Comparison of ENCODE assay signal across 26 cellular contexts in genomic region chr15:65418596-65418995, GRCh38. TPM values are rescaled to one million over a fixed set of nuclear protein-coding genes. Genes with fewer than 3 reads are reported as not detected.
DNase-seq lines count a peak whose midpoint lies in the region; ATAC-seq and TF ChIP-seq lines count a peak whose summit lies in the region.
"Had no signal": no experiment of that assay in that cellular context is flagged by ENCODE, and none has a peak within 500 bp of the region (broad histone marks: within the 10 kb centered on the region; RNA-seq: fewer than 3 reads in every experiment).

No MANE protein-coding gene starts in this region.

- no peaks in the 10 kb centered on the region for H3K9me3 ChIP-seq in skeletal muscle tissue (ENCODE audit: control insufficient read depth in 3 of 3, low read length in 3 of 3)
- H3K9me3 ChIP-seq: A549, BE2C, MG63 had no signal

- H3K4me1 Mint-ChIP-seq in GM23338 (peaks cover 79% of the 10 kb centered on the region), brain (peaks cover 90% of the 10 kb centered on the region), nephron progenitor cell (peaks cover 90% of the 10 kb centered on the region)

- 0 out of 2 replicates have a peak, but pooled peaks cover 6% of the 10 kb centered on the region for H3K9me2 ChIP-seq in GM23338 (ENCODE audit: insufficient read depth)

- H3K4me1 ChIP-seq in GM23338 (ENCODE audit: insufficient read depth) = peaks cover 72% of the 10 kb centered on the region
- H3K4me1 ChIP-seq in skeletal muscle tissue (ENCODE audit: control insufficient read depth in 3 of 3, insufficient read depth in 3 of 3, low read length in 3 of 3) = peaks cover 54 to 78% (median 56%) of the 10 kb centered on the region in 3 donors
- H3K4me1 ChIP-seq: BE2C had no signal

- DNase-seq in GM23338 (ENCODE audit: low spot score) = no peak
- no peak for DNase-seq in nephron progenitor cell
- no peak for DNase-seq in NCI-H187 treated with DMSO at 0.1 percent for 48 hours (lab: John Stamatoyannopoulos, UW)
- no peak for DNase-seq in NCI-H1436 (lab: John Stamatoyannopoulos, UW)
- no peak for DNase-seq in activated CD8-positive, alpha-beta memory T cell treated with anti-CD3 and anti-CD28 coated beads, Interleukin-2, amount 50 U/mL, for 48 hours
- DNase-seq: BE2C, DMS79 treated with DMSO at 0.1 percent for 48 hours, HFFc6, MG63, NCI-H1417, NCI-H187, NCI-H69, SHP77 treated with DMSO at 0.1 percent for 48 hours had no signal

- H3K27me3 Mint-ChIP-seq in GM23338 (ENCODE audit: insufficient read depth, low read depth, poor library complexity) = peaks cover 39% of the 10 kb centered on the region
- peaks cover 4% of the 10 kb centered on the region for H3K27me3 Mint-ChIP-seq in brain
- H3K27me3 Mint-ChIP-seq in nephron progenitor cell (ENCODE audit: low read depth, poor library complexity) = peaks cover 6% of the 10 kb centered on the region

- no peak overlapping the region for H3K9ac ChIP-seq in skeletal muscle tissue (ENCODE audit: low read depth in 1 of 3, low read length in 3 of 3)

- peaks cover 20% of the 10 kb centered on the region for H3K27me3 ChIP-seq in GM23338 (ENCODE audit: insufficient read depth)
- peaks cover 0 to 9% (median 0%) of the 10 kb centered on the region in 3 donors for H3K27me3 ChIP-seq in skeletal muscle tissue (ENCODE audit: control insufficient read depth in 3 of 3, insufficient read depth in 3 of 3, low read length in 3 of 3)
- H3K27me3 ChIP-seq: MG63 had no signal

- H2AFZ ChIP-seq in GM23338 = no peak overlapping the region

- peak overlapping the region; percentile 99 for H3K4me2 ChIP-seq in GM23338
- H3K4me2 ChIP-seq: A549 had no signal

- H3K27ac Mint-ChIP-seq in GM23338 = no peak overlapping the region
- peak overlapping the region; percentile 36 to 99 (median 98) for H3K27ac Mint-ChIP-seq in brain
- H3K27ac Mint-ChIP-seq in nephron progenitor cell = no peak overlapping the region
- H3K27ac Mint-ChIP-seq: HFFc6 had no signal

- no peak for ATAC-seq in GM23338
- no peak for ATAC-seq in GM21515 (IDR thresholded peaks at IDR 0.05; ENCODE audit: unreplicated experiment)
- ATAC-seq: A549, HepG2, K562 had no signal

- H3K36me3 ChIP-seq in GM23338 (ENCODE audit: insufficient read depth) = no peaks in the 10 kb centered on the region
- H3K36me3 ChIP-seq in skeletal muscle tissue (ENCODE audit: control insufficient read depth in 3 of 3, insufficient read depth in 3 of 3, low read length in 3 of 3) = no peaks in the 10 kb centered on the region
- H3K36me3 ChIP-seq: BE2C, MG63 had no signal

- H3K9me3 Mint-ChIP-seq in GM23338 (peaks cover 2% of the 10 kb centered on the region; the same call in 1 of the 3 replicates), brain (no peaks in the 10 kb centered on the region), nephron progenitor cell (no peaks in the 10 kb centered on the region)
- H3K9me3 Mint-ChIP-seq: HFFc6 had no signal

- H4K20me1 ChIP-seq in GM23338 (replicated peaks; ENCODE audit: insufficient read depth) = no peaks in the 10 kb centered on the region

- H3F3A ChIP-seq in GM23338 (replicated peaks; ENCODE audit: low read depth) = peaks cover 44% of the 10 kb centered on the region

- H3K27ac ChIP-seq in GM23338 (ENCODE audit: low read depth) (no peak overlapping the region), skeletal muscle tissue (ENCODE audit: low read depth, low read length) (peak overlapping the region; percentile 66)
- H3K27ac ChIP-seq: A549, HL-60, RWPE1, SK-N-MC had no signal

- H3K36me3 Mint-ChIP-seq in GM23338 (ENCODE audit: low read depth) = peaks cover 16% of the 10 kb centered on the region
- no peaks in the 10 kb centered on the region for H3K36me3 Mint-ChIP-seq in brain
- no peaks in the 10 kb centered on the region for H3K36me3 Mint-ChIP-seq in nephron progenitor cell (ENCODE audit: low read depth)

- H3K4me3 Mint-ChIP-seq in GM23338 = peak overlapping the region; percentile 7; the same call in 2 of the 3 replicates
- peak overlapping the region in 3 of 5 experiments; percentile 40 to 63 (median 57) for H3K4me3 Mint-ChIP-seq in brain
- H3K4me3 Mint-ChIP-seq in nephron progenitor cell = peak overlapping the region; percentile 28
- H3K4me3 Mint-ChIP-seq: HFFc6 had no signal

- TF ChIP-seq CTCF in GM23338 (conservative IDR thresholded peaks at IDR 0.05; ENCODE audit: low read depth in 2 of 2) = no peak
- no peak for TF ChIP-seq CTCF in brain (conservative IDR thresholded peaks at IDR 0.05)
- no peak for TF ChIP-seq CTCF in nephron progenitor cell (IDR thresholded peaks at IDR 0.05)

- H3K4me3 ChIP-seq in GM23338 (no peak overlapping the region), skeletal muscle tissue (ENCODE audit: low read length in 3 of 3) (no peak overlapping the region)
- H3K4me3 ChIP-seq: A549, K562, MG63, SK-N-MC had no signal

- peaks cover 29% of the 10 kb centered on the region for H3K79me2 ChIP-seq in GM23338 (replicated peaks; ENCODE audit: insufficient read depth)

TF ChIP-seq in GM23338, 12 proteins besides CTCF, POLR2A, EP300 and RAD21 (continues in another document):
- TF ChIP-seq ZNF331 (CRISPR knock-in tag; IDR thresholded peaks at IDR 0.05; ENCODE audit: low read depth) = no peak
- TF ChIP-seq NANOG (IDR thresholded peaks at IDR 0.05; ENCODE audit: borderline replicate concordance) = no peak
- TF ChIP-seq EZH2 (IDR thresholded peaks at IDR 0.05; ENCODE audit: low read depth, unreplicated experiment) = no peak
- no peak for TF ChIP-seq ZNF462 (CRISPR knock-in tag; IDR thresholded peaks at IDR 0.05)
- no peak for TF ChIP-seq JUNB (IDR thresholded peaks at IDR 0.05; ENCODE audit: unreplicated experiment)

RNA-seq across cellular contexts. Expression of gene IGDCC4, which starts 4.2 kb away (rescaled TPM):
- total RNA-seq in GM23338 (2014; rRNA removed; shearing (Covaris generic)) = 8.4 and 9.6 TPM in 2 replicates
- polyA plus RNA-seq in GM23338 (2016; fragmentation: Nextera tagmentation; extraction: Ambion mirVana) (7.2 and 7.5 TPM in 2 replicates), brain (ENCODE audit: insufficient read depth, low read depth, low replicate concordance) (1.4 TPM)
- 35.5 TPM for total RNA-seq in skeletal muscle tissue
- total RNA-seq: HT-29 had no signal

RNA-seq across cellular contexts. Expression of gene IGDCC3, which starts 40.8 kb away (rescaled TPM):
- 26.3 and 30.7 TPM in 2 replicates for total RNA-seq in GM23338 (2014; rRNA removed; shearing (Covaris generic))
- polyA plus RNA-seq in GM23338 (2016; fragmentation: Nextera tagmentation; extraction: Ambion mirVana) (15.3 and 16.4 TPM in 2 replicates), brain (ENCODE audit: insufficient read depth, low read depth, low replicate concordance) (0.63 TPM)
- total RNA-seq in skeletal muscle tissue = 1.0 TPM
- total RNA-seq: H4, HFFc6, HT-29, K562, LHCN-M2, NCI-H460 had no signal
- polyA plus RNA-seq: K562 had no signal

Comparison
In these comparisons a context has a peak if more than half of its experiments do, and no peak if none do; other contexts are left out.
1. H3K27ac Mint-ChIP-seq: peak in brain (5 of 5); none in GM23338 (single experiment) and nephron progenitor cell (single experiment).
2. H3K4me3 Mint-ChIP-seq: peak in every context shown above with its lines; median percentile 57 in brain; 28 in nephron progenitor cell; 7 in GM23338.
3. RNA of gene IGDCC3, which starts 40.8 kb away (total RNA-seq): 26.3 to 30.7 TPM in GM23338; 1.0 TPM in skeletal muscle tissue (single experiment); every median in the first group is over 10 times any median in the second.